In genomic region chr10:123262456-123262855, GRCh38 we compare ENCODE assay signal across 29 cellular contexts.
"Had no signal": no experiment of that assay in that cellular context is flagged by ENCODE, and none has a peak within 500 bp of the region (broad histone marks: within the 10 kb centered on the region; RNA-seq: fewer than 3 reads in every experiment).

No MANE protein-coding gene starts in this region.

- H3K9me3 ChIP-seq: esophagus muscularis mucosa, gastroesophageal sphincter had no signal

- ATAC-seq: activated CD4-positive, alpha-beta T cell treated with anti-CD3 and anti-CD28 coated beads for 36 hours; activated CD8-positive, alpha-beta memory T cell treated with anti-CD3 and anti-CD28 coated beads, Interleukin-2, amount 10 ng/mL, durations not matched to agents 7 days and 5 days; activated CD8-positive, alpha-beta T cell treated with anti-CD3 and anti-CD28 coated beads, Interleukin-2, amount 10 ng/mL, durations not matched to agents 7 days and 5 days; activated naive CD4-positive, alpha-beta T cell treated with anti-CD3 and anti-CD28 coated beads, Interleukin-2, amount 50 U/mL, for 72 hours; effector memory CD8-positive, alpha-beta T cell; gastroesophageal sphincter; heart right ventricle; T-helper 17 cell had no signal

- H3K36me3 ChIP-seq: brain microvascular endothelial cell, esophagus muscularis mucosa, gastroesophageal sphincter, heart right ventricle had no signal

- H3K4me3 ChIP-seq: esophagus muscularis mucosa, gastroesophageal sphincter, heart right ventricle had no signal

- H3K27ac ChIP-seq: brain microvascular endothelial cell, esophagus muscularis mucosa, gastroesophageal sphincter, heart right ventricle had no signal

- H3K4me1 ChIP-seq: esophagus muscularis mucosa, gastroesophageal sphincter, heart right ventricle had no signal

- H3K27me3 ChIP-seq: brain microvascular endothelial cell, esophagus muscularis mucosa, gastroesophageal sphincter, heart right ventricle had no signal

- DNase-seq: activated CD4-positive, alpha-beta memory T cell treated with anti-CD3 and anti-CD28 coated beads for 36 hours; activated CD4-positive, alpha-beta T cell treated with anti-CD3 and anti-CD28 coated beads for 36 hours; activated CD4-positive, alpha-beta T cell treated with anti-CD3 and anti-CD28 coated beads, Interleukin-2, amount 10 ng/mL, durations not matched to agents 24 days and 14 days; activated CD4-positive, CD25-positive, alpha-beta regulatory T cell; activated CD4-positive, CD25-positive, alpha-beta regulatory T cell treated with anti-CD3 and anti-CD28 coated beads, Interleukin-2, amount 50 U/mL, for 72 hours; activated CD8-positive, alpha-beta memory T cell treated with anti-CD3 and anti-CD28 coated beads, Interleukin-2, amount 10 ng/mL, durations not matched to agents 7 days and 5 days; activated CD8-positive, alpha-beta memory T cell treated with anti-CD3 and anti-CD28 coated beads, Interleukin-2, amount 50 U/mL, for 4 hours; activated CD8-positive, alpha-beta T cell treated with anti-CD3 and anti-CD28 coated beads, Interleukin-2, amount 10 ng/mL, durations not matched to agents 7 days and 5 days; activated effector memory CD4-positive, alpha-beta T cell treated with anti-CD3 and anti-CD28 coated beads, Interleukin-2, amount 50 U/mL, for 16 hours; activated naive CD4-positive, alpha-beta T cell; activated naive CD4-positive, alpha-beta T cell treated with anti-CD3 and anti-CD28 coated beads, Interleukin-2, amount 10 ng/mL, durations not matched to agents 7 days and 5 days; activated naive CD8-positive, alpha-beta T cell treated with anti-CD3 and anti-CD28 coated beads, Interleukin-2, amount 10 ng/mL, durations not matched to agents 7 days and 5 days; activated T-cell treated with anti-CD3 and anti-CD28 coated beads, Interleukin-2, amount 50 U/mL, for 1 hour; activated T-cell treated with anti-CD3 and anti-CD28 coated beads, Interleukin-2, amount 50 U/mL, for 48 hours; anterior cingulate cortex; brain microvascular endothelial cell; cortex of kidney; dermis blood vessel endothelial cell; effector CD4-positive, alpha-beta T cell; effector memory CD8-positive, alpha-beta T cell; erythroblast; foreskin melanocyte; heart right ventricle; T-helper 1 cell; T-helper 17 cell; T1000 had no signal
